Comparison of ENCODE assay signal across 1 cellular context in the genomic region with DNA sequence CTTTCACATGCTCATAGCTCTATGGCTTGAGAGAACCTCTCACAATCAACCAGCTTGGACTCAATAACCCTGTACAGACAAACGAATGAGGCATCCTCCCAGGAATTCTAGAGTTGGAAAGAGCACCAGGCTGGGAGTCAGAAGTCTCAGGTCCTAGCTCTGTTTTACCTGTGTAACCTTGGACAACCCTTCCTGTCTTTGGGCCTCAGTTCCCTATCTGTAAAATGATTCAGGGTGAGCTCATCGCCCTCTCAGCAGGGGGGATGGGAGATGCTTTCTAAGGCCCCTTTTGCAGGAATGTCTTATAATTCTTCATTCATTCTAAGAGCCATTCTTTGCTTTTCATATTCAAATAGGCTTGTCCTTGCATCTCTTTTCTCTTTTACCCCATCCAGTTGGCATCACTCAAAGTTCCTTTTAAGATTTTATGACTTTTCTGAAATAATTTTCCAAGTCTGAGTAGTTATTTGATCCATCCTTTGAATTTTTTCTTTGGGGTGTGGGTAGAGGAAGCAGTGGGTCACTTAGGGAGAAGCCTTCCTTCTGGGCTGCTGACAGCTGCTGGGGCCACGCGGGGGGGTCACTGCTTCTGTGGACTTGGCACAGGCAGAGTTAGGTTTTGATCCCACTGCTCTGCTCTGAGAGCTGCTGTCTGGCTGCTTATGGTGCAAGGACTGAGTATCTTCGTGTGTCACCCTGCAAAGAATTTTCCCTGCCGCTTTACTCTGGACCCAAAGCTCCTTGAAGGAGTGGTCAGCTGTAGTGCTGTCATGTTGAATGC.
TF ChIP-seq lines count a peak whose summit lies in the region.

No MANE protein-coding gene starts in this region.

TF ChIP-seq in GM23338, 12 proteins besides CTCF, POLR2A, EP300 and RAD21 (continued from another document):
- TF ChIP-seq, protein P1, sequence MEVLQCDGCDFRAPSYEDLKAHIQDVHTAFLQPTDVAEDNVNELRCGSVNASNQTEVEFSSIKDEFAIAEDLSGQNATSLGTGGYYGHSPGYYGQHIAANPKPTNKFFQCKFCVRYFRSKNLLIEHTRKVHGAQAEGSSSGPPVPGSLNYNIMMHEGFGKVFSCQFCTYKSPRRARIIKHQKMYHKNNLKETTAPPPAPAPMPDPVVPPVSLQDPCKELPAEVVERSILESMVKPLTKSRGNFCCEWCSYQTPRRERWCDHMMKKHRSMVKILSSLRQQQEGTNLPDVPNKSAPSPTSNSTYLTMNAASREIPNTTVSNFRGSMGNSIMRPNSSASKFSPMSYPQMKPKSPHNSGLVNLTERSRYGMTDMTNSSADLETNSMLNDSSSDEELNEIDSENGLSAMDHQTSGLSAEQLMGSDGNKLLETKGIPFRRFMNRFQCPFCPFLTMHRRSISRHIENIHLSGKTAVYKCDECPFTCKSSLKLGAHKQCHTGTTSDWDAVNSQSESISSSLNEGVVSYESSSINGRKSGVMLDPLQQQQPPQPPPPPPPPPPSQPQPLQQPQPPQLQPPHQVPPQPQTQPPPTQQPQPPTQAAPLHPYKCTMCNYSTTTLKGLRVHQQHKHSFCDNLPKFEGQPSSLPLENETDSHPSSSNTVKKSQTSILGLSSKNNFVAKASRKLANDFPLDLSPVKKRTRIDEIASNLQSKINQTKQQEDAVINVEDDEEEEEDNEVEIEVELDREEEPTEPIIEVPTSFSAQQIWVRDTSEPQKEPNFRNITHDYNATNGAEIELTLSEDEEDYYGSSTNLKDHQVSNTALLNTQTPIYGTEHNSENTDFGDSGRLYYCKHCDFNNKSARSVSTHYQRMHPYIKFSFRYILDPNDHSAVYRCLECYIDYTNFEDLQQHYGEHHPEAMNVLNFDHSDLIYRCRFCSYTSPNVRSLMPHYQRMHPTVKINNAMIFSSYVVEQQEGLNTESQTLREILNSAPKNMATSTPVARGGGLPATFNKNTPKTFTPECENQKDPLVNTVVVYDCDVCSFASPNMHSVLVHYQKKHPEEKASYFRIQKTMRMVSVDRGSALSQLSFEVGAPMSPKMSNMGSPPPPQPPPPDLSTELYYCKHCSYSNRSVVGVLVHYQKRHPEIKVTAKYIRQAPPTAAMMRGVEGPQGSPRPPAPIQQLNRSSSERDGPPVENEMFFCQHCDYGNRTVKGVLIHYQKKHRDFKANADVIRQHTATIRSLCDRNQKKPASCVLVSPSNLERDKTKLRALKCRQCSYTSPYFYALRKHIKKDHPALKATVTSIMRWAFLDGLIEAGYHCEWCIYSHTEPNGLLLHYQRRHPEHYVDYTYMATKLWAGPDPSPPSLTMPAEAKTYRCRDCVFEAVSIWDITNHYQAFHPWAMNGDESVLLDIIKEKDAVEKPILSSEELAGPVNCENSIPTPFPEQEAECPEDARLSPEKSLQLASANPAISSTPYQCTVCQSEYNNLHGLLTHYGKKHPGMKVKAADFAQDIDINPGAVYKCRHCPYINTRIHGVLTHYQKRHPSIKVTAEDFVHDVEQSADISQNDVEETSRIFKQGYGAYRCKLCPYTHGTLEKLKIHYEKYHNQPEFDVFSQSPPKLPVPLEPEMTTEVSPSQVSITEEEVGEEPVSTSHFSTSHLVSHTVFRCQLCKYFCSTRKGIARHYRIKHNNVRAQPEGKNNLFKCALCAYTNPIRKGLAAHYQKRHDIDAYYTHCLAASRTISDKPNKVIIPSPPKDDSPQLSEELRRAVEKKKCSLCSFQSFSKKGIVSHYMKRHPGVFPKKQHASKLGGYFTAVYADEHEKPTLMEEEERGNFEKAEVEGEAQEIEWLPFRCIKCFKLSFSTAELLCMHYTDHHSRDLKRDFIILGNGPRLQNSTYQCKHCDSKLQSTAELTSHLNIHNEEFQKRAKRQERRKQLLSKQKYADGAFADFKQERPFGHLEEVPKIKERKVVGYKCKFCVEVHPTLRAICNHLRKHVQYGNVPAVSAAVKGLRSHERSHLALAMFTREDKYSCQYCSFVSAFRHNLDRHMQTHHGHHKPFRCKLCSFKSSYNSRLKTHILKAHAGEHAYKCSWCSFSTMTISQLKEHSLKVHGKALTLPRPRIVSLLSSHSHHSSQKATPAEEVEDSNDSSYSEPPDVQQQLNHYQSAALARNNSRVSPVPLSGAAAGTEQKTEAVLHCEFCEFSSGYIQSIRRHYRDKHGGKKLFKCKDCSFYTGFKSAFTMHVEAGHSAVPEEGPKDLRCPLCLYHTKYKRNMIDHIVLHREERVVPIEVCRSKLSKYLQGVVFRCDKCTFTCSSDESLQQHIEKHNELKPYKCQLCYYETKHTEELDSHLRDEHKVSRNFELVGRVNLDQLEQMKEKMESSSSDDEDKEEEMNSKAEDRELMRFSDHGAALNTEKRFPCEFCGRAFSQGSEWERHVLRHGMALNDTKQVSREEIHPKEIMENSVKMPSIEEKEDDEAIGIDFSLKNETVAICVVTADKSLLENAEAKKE (CRISPR knock-in tag; IDR thresholded peaks at IDR 0.05) = no peak
- TF ChIP-seq ZNF114 (CRISPR knock-in tag; IDR thresholded peaks at IDR 0.05) (no peak), ZNF331 (CRISPR knock-in tag; IDR thresholded peaks at IDR 0.05; ENCODE audit: low read depth) (no peak), NANOG (IDR thresholded peaks at IDR 0.05; ENCODE audit: borderline replicate concordance) (no peak; the same call in 1 of the 2 replicates), EZH2 (IDR thresholded peaks at IDR 0.05; ENCODE audit: low read depth, unreplicated experiment) (no peak)
- TF ChIP-seq, protein P2, sequence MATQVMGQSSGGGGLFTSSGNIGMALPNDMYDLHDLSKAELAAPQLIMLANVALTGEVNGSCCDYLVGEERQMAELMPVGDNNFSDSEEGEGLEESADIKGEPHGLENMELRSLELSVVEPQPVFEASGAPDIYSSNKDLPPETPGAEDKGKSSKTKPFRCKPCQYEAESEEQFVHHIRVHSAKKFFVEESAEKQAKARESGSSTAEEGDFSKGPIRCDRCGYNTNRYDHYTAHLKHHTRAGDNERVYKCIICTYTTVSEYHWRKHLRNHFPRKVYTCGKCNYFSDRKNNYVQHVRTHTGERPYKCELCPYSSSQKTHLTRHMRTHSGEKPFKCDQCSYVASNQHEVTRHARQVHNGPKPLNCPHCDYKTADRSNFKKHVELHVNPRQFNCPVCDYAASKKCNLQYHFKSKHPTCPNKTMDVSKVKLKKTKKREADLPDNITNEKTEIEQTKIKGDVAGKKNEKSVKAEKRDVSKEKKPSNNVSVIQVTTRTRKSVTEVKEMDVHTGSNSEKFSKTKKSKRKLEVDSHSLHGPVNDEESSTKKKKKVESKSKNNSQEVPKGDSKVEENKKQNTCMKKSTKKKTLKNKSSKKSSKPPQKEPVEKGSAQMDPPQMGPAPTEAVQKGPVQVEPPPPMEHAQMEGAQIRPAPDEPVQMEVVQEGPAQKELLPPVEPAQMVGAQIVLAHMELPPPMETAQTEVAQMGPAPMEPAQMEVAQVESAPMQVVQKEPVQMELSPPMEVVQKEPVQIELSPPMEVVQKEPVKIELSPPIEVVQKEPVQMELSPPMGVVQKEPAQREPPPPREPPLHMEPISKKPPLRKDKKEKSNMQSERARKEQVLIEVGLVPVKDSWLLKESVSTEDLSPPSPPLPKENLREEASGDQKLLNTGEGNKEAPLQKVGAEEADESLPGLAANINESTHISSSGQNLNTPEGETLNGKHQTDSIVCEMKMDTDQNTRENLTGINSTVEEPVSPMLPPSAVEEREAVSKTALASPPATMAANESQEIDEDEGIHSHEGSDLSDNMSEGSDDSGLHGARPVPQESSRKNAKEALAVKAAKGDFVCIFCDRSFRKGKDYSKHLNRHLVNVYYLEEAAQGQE (IDR thresholded peaks at IDR 0.05; ENCODE audit: unreplicated experiment) = no peak
